Comparison of ENCODE assay signal across 11 cellular contexts in the genomic region with DNA sequence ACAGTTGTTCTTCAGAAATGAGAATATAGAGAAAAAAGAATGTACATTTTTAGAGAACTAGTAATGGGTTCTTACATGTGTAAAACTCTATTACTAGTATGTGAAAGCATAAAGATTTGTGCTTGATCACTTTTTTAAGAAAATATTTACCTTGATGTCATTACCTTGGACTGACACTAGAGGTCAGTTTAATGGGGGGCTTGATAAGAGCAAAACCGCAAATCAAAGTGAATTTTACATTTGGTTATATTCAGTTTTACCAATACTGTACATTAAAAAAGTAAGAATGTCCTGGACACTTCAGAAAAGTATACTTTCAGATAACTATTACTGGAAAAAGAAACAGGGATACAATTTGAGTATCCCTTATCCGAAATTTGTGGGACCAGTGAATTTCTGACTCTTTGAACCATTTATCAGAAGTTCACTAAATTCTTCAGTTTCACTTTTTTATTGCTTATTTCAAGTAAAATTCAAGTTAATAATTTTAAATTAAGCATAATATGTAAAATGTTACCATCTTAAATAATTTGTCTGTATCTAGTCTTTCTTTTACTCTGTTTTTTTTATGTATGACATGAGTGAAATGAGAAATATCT.
A peak's percentile ranks its signal among the peaks of the same experiment; 100 is the strongest.
DNase-seq lines count a peak whose midpoint lies in the region; ATAC-seq, FAIRE-seq and TF ChIP-seq lines count a peak whose summit lies in the region.
"Had no signal": no experiment of that assay in that cellular context is flagged by ENCODE, and none has a peak within 500 bp of the region (broad histone marks: within the 10 kb centered on the region; RNA-seq: fewer than 3 reads in every experiment).

No MANE protein-coding gene starts in this region.

- no peak overlapping the region for H3K4me3 ChIP-seq in Jurkat, Clone E6-1 (ENCODE audit: low read length)
- H3K4me3 ChIP-seq in GM12878 (no peak overlapping the region), neuronal stem cell (ENCODE audit: low read length in 2 of 2) (no peak overlapping the region)
- H3K4me3 ChIP-seq: sigmoid colon had no signal

- POLR2A ChIA-PET in GM12878 (lab: Charles Lee): no interaction called here

- TF ChIP-seq RAD21 in GM12878 (IDR thresholded peaks at IDR 0.05; ENCODE audit: insufficient read depth, low read depth, low read length): no peak

- H3K14ac ChIP-seq in neuronal stem cell (ENCODE audit: low read length): no peak overlapping the region

- H2BK12ac ChIP-seq in neuronal stem cell (ENCODE audit: low read length): no peak overlapping the region

- H3K36me3 ChIP-seq in GM12878 (ENCODE audit: control insufficient read depth in 2 of 2, insufficient read depth in 2 of 2, low read length in 1 of 2) (no peaks in the 10 kb centered on the region), neuronal stem cell (replicated peaks in 1 of 2; ENCODE audit: control insufficient read depth in 2 of 2, insufficient read depth in 2 of 2, low read length in 2 of 2) (no peaks in the 10 kb centered on the region)
- H3K36me3 ChIP-seq: sigmoid colon had no signal

- H3K27me3 ChIP-seq in GM12878 (replicated peaks in 1 of 2; ENCODE audit: control insufficient read depth in 2 of 2, insufficient read depth in 2 of 2, low read length in 1 of 2) (no peaks in the 10 kb centered on the region), neuronal stem cell (ENCODE audit: control insufficient read depth in 3 of 3, insufficient read depth in 3 of 3, low read depth in 1 of 3, low read length in 3 of 3) (no peaks in the 10 kb centered on the region)
- H3K27me3 ChIP-seq: sigmoid colon had no signal

- no peak for ATAC-seq in GM12878
- no peak for ATAC-seq in activated naive CD4-positive, alpha-beta T cell treated with anti-CD3 and anti-CD28 coated beads, Interleukin-2, amount 50 U/mL, for 72 hours

- CTCF ChIA-PET in GM12878 (lab: Yijun Ruan, JAX): interaction anchor here (0.9 to 1.0 kb wide), 2 partner anchors 57 to 388 kb away, joined by 3 read pairs; no protein-coding TSS in a partner anchor

- H2BK5ac ChIP-seq in neuronal stem cell (ENCODE audit: low read length): no peak overlapping the region

- H4K91ac ChIP-seq in neuronal stem cell (ENCODE audit: low read depth, low read length, poor library complexity): no peak overlapping the region

- in situ Hi-C loops in GM12878 (cut with MboI): no loop called here

- no peak overlapping the region for H3K23ac ChIP-seq in neuronal stem cell (ENCODE audit: low read depth, low read length, poor library complexity)

- TF ChIP-seq CTCF in GM12878 (IDR thresholded peaks at IDR 0.05 in 2 of 3, conservative IDR thresholded peaks at IDR 0.05 in 1 of 3; ENCODE audit: control insufficient read depth in 2 of 3, extremely low read depth in 1 of 3, insufficient read depth in 1 of 3, low read depth in 3 of 3, low read length in 3 of 3): peak; percentile 34 to 49 (median 34)
- peak; percentile 65 for TF ChIP-seq CTCF in mesothelial cell of epicardium (IDR thresholded peaks at IDR 0.05; ENCODE audit: unreplicated experiment)

- H2BK15ac ChIP-seq in neuronal stem cell (ENCODE audit: low read length): no peak overlapping the region

- H2AK5ac ChIP-seq in neuronal stem cell (ENCODE audit: low read depth, low read length): no peak overlapping the region

- FAIRE-seq in GM12878 (lab: Jason Lieb, UNC): no peak
- FAIRE-seq in GM12892 (lab: Jason Lieb, UNC): no peak

- H3K4me1 ChIP-seq in GM12878 (ENCODE audit: control insufficient read depth, insufficient read depth, low read length) (no peaks in the 10 kb centered on the region), neuronal stem cell (ENCODE audit: control insufficient read depth in 2 of 2, insufficient read depth in 1 of 2, low read depth in 1 of 2, low read length in 2 of 2) (no peaks in the 10 kb centered on the region)
- H3K4me1 ChIP-seq: sigmoid colon had no signal

- TF ChIP-seq EP300 in GM12878 (IDR thresholded peaks at IDR 0.05; ENCODE audit: borderline replicate concordance in 1 of 2, control insufficient read depth in 1 of 2, low read depth in 2 of 2, low read length in 2 of 2): no peak

- intact Hi-C loops in GM12878 (cut with micrococcal nuclease; ENCODE audit: unreplicated experiment): no loop called here

- no peaks in the 10 kb centered on the region for H3K4me1 Mint-ChIP-seq in mesothelial cell of epicardium

- H2BK120ac ChIP-seq in neuronal stem cell (ENCODE audit: low read depth, low read length): no peak overlapping the region

- BruUV-seq in GM12878 (replicated peaks; lab: Mats Ljungman, UMichigan): no TSS peak

- RAD21 ChIA-PET in GM12878 (lab: Charles Lee; ENCODE audit: unreplicated experiment): no interaction called here

- H3K27ac ChIP-seq in GM12878 (ENCODE audit: control insufficient read depth, insufficient read depth) (no peak overlapping the region), neuronal stem cell (replicated peaks; ENCODE audit: low read length) (no peak overlapping the region)
- H3K27ac ChIP-seq: sigmoid colon had no signal

- no peaks in the 10 kb centered on the region for H3K27me3 Mint-ChIP-seq in mesothelial cell of epicardium (ENCODE audit: low read depth)
- H3K27me3 Mint-ChIP-seq: activated naive CD8-positive, alpha-beta T cell had no signal

- peaks cover 6% of the 10 kb centered on the region for H3K9me3 Mint-ChIP-seq in mesothelial cell of epicardium
- peaks cover 14 to 24% of the 10 kb centered on the region in 2 donors for H3K9me3 Mint-ChIP-seq in activated naive CD4-positive, alpha-beta T cell treated with anti-CD3 and anti-CD28 coated beads, Interleukin-2, amount 50 U/mL, for 72 hours

- H3K9me3 ChIP-seq in GM12878 (replicated peaks; ENCODE audit: control insufficient read depth, insufficient read depth, low read length) (no peaks in the 10 kb centered on the region), neuronal stem cell (replicated peaks in 1 of 2; ENCODE audit: control insufficient read depth in 2 of 2, insufficient read depth in 1 of 2, low read depth in 1 of 2, low read length in 2 of 2) (no peaks in the 10 kb centered on the region)
- H3K9me3 ChIP-seq: sigmoid colon had no signal

- H3K27ac Mint-ChIP-seq in mesothelial cell of epicardium: no peak overlapping the region
- H3K27ac Mint-ChIP-seq in activated naive CD4-positive, alpha-beta T cell treated with anti-CD3 and anti-CD28 coated beads, Interleukin-2, amount 50 U/mL, for 72 hours: no peak overlapping the region
- H3K27ac Mint-ChIP-seq: activated naive CD8-positive, alpha-beta T cell had no signal

- H3K4me3 Mint-ChIP-seq in mesothelial cell of epicardium: no peak overlapping the region
- H3K4me3 Mint-ChIP-seq: activated naive CD8-positive, alpha-beta T cell had no signal

- TF ChIP-seq POLR2A in GM12878 (IDR thresholded peaks at IDR 0.05; ENCODE audit: low read depth, low read length): no peak
- TF ChIP-seq POLR2A in GM12892 (IDR thresholded peaks at IDR 0.05; ENCODE audit: low read depth, low read length): no peak

- peak; percentile 2 for DNase-seq in EH (ENCODE audit: low read depth)
- peak; percentile 16 for DNase-seq in Jurkat, Clone E6-1 (ENCODE audit: low read depth, low spot score)
- no peak for DNase-seq in GM12878 (ENCODE audit: low read depth, low spot score)
- no peak for DNase-seq in mesothelial cell of epicardium (ENCODE audit: low spot score in 2 of 2, unreplicated experiment in 2 of 2)
- DNase-seq in neuronal stem cell (ENCODE audit: low spot score): no peak
- no peak for DNase-seq in MV-4-11 (lab: John Stamatoyannopoulos, UW)
- no peak for DNase-seq in activated naive CD4-positive, alpha-beta T cell treated with anti-CD3 and anti-CD28 coated beads, Interleukin-2, amount 50 U/mL, for 72 hours (ENCODE audit: low spot score in 2 of 2)
- DNase-seq in GM12892 (ENCODE audit: insufficient read length): no peak
- DNase-seq: sigmoid colon; stimulated activated naive CD4-positive, alpha-beta T cell had no signal

- no peaks in the 10 kb centered on the region for H3K36me3 Mint-ChIP-seq in mesothelial cell of epicardium
- H3K36me3 Mint-ChIP-seq in activated naive CD4-positive, alpha-beta T cell treated with anti-CD3 and anti-CD28 coated beads, Interleukin-2, amount 50 U/mL, for 72 hours: peaks cover 0 to 6% of the 10 kb centered on the region in 2 donors
- H3K36me3 Mint-ChIP-seq: activated naive CD8-positive, alpha-beta T cell had no signal

- WGBS in GM12878 (ENCODE audit: insufficient coverage, insufficient replicate concordance, low lambda C conversion rate, missing lambda C conversion rate): 4% methylated on average over 2 of the region's 2 CpGs
- WGBS in neuronal stem cell (ENCODE audit: extremely low coverage in 2 of 2, insufficient read length in 2 of 2, insufficient replicate concordance in 1 of 2), 2 donors: no CpG with 5 or more reads among the region's 2 CpGs

- H3K79me1 ChIP-seq in neuronal stem cell (ENCODE audit: low read depth, low read length): no peaks in the 10 kb centered on the region

- SMC1A ChIA-PET in GM12878 (lab: Charles Lee; ENCODE audit: uncharacterized antibody, unreplicated experiment): no interaction called here

- no peak overlapping the region for H3K4me2 ChIP-seq in GM12878 (ENCODE audit: control insufficient read depth, insufficient read depth)
- no peak overlapping the region for H3K4me2 ChIP-seq in neuronal stem cell (ENCODE audit: insufficient read depth, low read length, poor library complexity, severe bottlenecking)

- no peak overlapping the region for H4K8ac ChIP-seq in neuronal stem cell (ENCODE audit: low read depth, low read length)

- H3K9ac ChIP-seq in GM12878 (ENCODE audit: control insufficient read depth, insufficient read depth, low read length) (no peak overlapping the region), neuronal stem cell (ENCODE audit: low read depth, low read length, poor library complexity) (no peak overlapping the region)

- H4K20me1 ChIP-seq in GM12878 (ENCODE audit: control insufficient read depth, insufficient read depth): no peaks in the 10 kb centered on the region

- H3K4ac ChIP-seq in neuronal stem cell (ENCODE audit: low read length): no peak overlapping the region

- no peak overlapping the region for H3K18ac ChIP-seq in neuronal stem cell (ENCODE audit: low read length)

- H3K79me2 ChIP-seq in GM12878 (ENCODE audit: control insufficient read depth, insufficient read depth, low read length): no peaks in the 10 kb centered on the region

- no peak overlapping the region for H2AFZ ChIP-seq in GM12878 (ENCODE audit: control insufficient read depth, low read depth, low read length)
- H2AFZ ChIP-seq in neuronal stem cell (ENCODE audit: low read length): no peak overlapping the region

TF ChIP-seq in GM12878, 131 proteins besides CTCF, POLR2A, EP300 and RAD21:
- TF ChIP-seq BACH1 (IDR thresholded peaks at IDR 0.05; ENCODE audit: borderline replicate concordance) (no peak), NBN (IDR thresholded peaks at IDR 0.05) (no peak), ASH2L (IDR thresholded peaks at IDR 0.05; ENCODE audit: borderline replicate concordance, low read depth) (no peak), RUNX3 (IDR thresholded peaks at IDR 0.05; ENCODE audit: low read length) (peak; percentile 38; the same call in 1 of the 2 replicates), STAT1 (conservative IDR thresholded peaks at IDR 0.05) (no peak), SMC3 (IDR thresholded peaks at IDR 0.05; ENCODE audit: borderline replicate concordance, low read length) (peak; percentile 23; the same call in 1 of the 2 replicates)

Comparison
In these comparisons a context has a peak if more than half of its experiments do, and no peak if none do; other contexts are left out.
1. DNase-seq: peak in EH (single experiment) and Jurkat, Clone E6-1 (single experiment); none in GM12878 (single experiment), mesothelial cell of epicardium (0 of 2), neuronal stem cell (single experiment), MV-4-11 (single experiment), activated naive CD4-positive, alpha-beta T cell treated with anti-CD3 and anti-CD28 coated beads, Interleukin-2, amount 50 U/mL, for 72 hours (0 of 2) and GM12892 (single experiment).